In genomic region chr4:112099701-112100289, GRCh38 we compare ENCODE assay signal across 9 cellular contexts. TPM values are rescaled to one million over a fixed set of nuclear protein-coding genes. Genes with fewer than 3 reads are reported as not detected.
A peak's percentile ranks its signal among the peaks of the same experiment; 100 is the strongest.
DNase-seq lines count a peak whose midpoint lies in the region; ATAC-seq, FAIRE-seq and TF ChIP-seq lines count a peak whose summit lies in the region.
"Had no signal": no experiment of that assay in that cellular context is flagged by ENCODE, and none has a peak within 500 bp of the region (broad histone marks: within the 10 kb centered on the region; RNA-seq: fewer than 3 reads in every experiment).

No MANE protein-coding gene starts in this region.

- H3K4me1 Mint-ChIP-seq in CD4-positive, CD25-positive, alpha-beta regulatory T cell, result peaks cover 0 to 8% (median 2%) of the 10 kb centered on the region in 4 donors

- no peaks in the 10 kb centered on the region for H3K9me3 ChIP-seq in CD4-positive, CD25-positive, alpha-beta regulatory T cell (ENCODE audit: control insufficient read depth in 2 of 2, low read length in 2 of 2)
- H3K9me3 ChIP-seq in kidney (ENCODE audit: control insufficient read depth in 1 of 2, low read length in 2 of 2), result no peaks in the 10 kb centered on the region
- H3K9me3 ChIP-seq in transverse colon, result no peaks in the 10 kb centered on the region

- H3K27ac ChIP-seq in CD4-positive, CD25-positive, alpha-beta regulatory T cell (ENCODE audit: insufficient read depth, low read length, poor library complexity, severe bottlenecking), result no peak overlapping the region
- H3K27ac ChIP-seq in kidney (ENCODE audit: low read depth in 2 of 2, low read length in 2 of 2), result no peak overlapping the region
- H3K27ac ChIP-seq in transverse colon, result no peak overlapping the region
- H3K27ac ChIP-seq: skin epidermis had no signal

- ATAC-seq in CD4-positive, CD25-positive, alpha-beta regulatory T cell (ENCODE audit: low read depth in 2 of 2), result peak in 1 of 2 donors; percentile 47
- ATAC-seq in GM19023 (IDR thresholded peaks at IDR 0.05; ENCODE audit: unreplicated experiment), result peak; percentile 71
- peak; percentile 72 for ATAC-seq in HG03135 (IDR thresholded peaks at IDR 0.05; ENCODE audit: unreplicated experiment)
- no peak for ATAC-seq in HG03439 (IDR thresholded peaks at IDR 0.05; ENCODE audit: unreplicated experiment)

- peaks cover 29% of the 10 kb centered on the region for H3K27me3 Mint-ChIP-seq in CD4-positive, CD25-positive, alpha-beta regulatory T cell

- no peak overlapping the region for H3K4me3 ChIP-seq in CD4-positive, CD25-positive, alpha-beta regulatory T cell (ENCODE audit: low read depth, low read length)
- H3K4me3 ChIP-seq in kidney (ENCODE audit: low read length in 2 of 2) (no peak overlapping the region), transverse colon (no peak overlapping the region)
- H3K4me3 ChIP-seq: skin epidermis had no signal

- FAIRE-seq in kidney (lab: Jason Lieb, UNC), result peak; percentile 97

- in situ Hi-C loops in T47D (cut with HindIII; ENCODE audit: low pct_unique_long_range_greater_than_20kb, low sequenced_read_pairs), result no loop called here
- in situ Hi-C loops in transverse colon (cut with MboI; ENCODE audit: low pct_ligation_motif_present in 1 of 4, low pct_unique_long_range_greater_than_20kb in 1 of 4, low sequenced_read_pairs in 3 of 4), result loop anchor here (5.0 to 25.0 kb wide), 4 partner anchors 113 to 138 kb away; partner anchors contain the start of gene AP1AR (in 3 of the 4)

- peak in 2 of 3 donors; percentile 58 to 71 for DNase-seq in CD4-positive, CD25-positive, alpha-beta regulatory T cell
- peak; percentile 52 for DNase-seq in NCI-H446 treated with DMSO at 0.1 percent for 48 hours (lab: John Stamatoyannopoulos, UW)
- DNase-seq in T47D (ENCODE audit: low read depth in 1 of 2, low spot score in 1 of 2), result peak; percentile 11 to 57
- no peak for DNase-seq in kidney
- DNase-seq in transverse colon, result no peak

- H3K36me3 ChIP-seq in CD4-positive, CD25-positive, alpha-beta regulatory T cell (ENCODE audit: control insufficient read depth, insufficient read depth, low read length), result no peaks in the 10 kb centered on the region
- no peaks in the 10 kb centered on the region for H3K36me3 ChIP-seq in kidney (ENCODE audit: control insufficient read depth in 1 of 2, insufficient read depth in 2 of 2, low read length in 2 of 2)
- H3K36me3 ChIP-seq in transverse colon, result no peaks in the 10 kb centered on the region

- 21% methylated on average over 5 of the region's 5 CpGs for WGBS in transverse colon (ENCODE audit: low coverage in 1 of 2), 2 donors

- peaks cover 15% of the 10 kb centered on the region for H3K27me3 ChIP-seq in CD4-positive, CD25-positive, alpha-beta regulatory T cell (ENCODE audit: control insufficient read depth, insufficient read depth, low read length)
- no peaks in the 10 kb centered on the region for H3K27me3 ChIP-seq in transverse colon

- no peaks in the 10 kb centered on the region for H3K36me3 Mint-ChIP-seq in CD4-positive, CD25-positive, alpha-beta regulatory T cell

- no peak overlapping the region for H3K9ac ChIP-seq in kidney (ENCODE audit: low read length in 2 of 2)

- TF ChIP-seq POLR2A in transverse colon (IDR thresholded peaks at IDR 0.05), result no peak

- intact Hi-C loops in kidney (cut with DNase I), result loop anchor here (5.0 kb wide), 1 partner anchor 138 kb away; no protein-coding TSS in a partner anchor
- intact Hi-C loops in transverse colon (cut with DNase I; ENCODE audit: low total_unique reads), result loop anchor here (2.0 kb wide), 1 partner anchor 135 kb away; no protein-coding TSS in a partner anchor

- H3K9me3 Mint-ChIP-seq in CD4-positive, CD25-positive, alpha-beta regulatory T cell, result no peaks in the 10 kb centered on the region

- no peaks in the 10 kb centered on the region for H3K4me1 ChIP-seq in CD4-positive, CD25-positive, alpha-beta regulatory T cell (ENCODE audit: control insufficient read depth, insufficient read depth, low read length, poor library complexity, severe bottlenecking)
- no peaks in the 10 kb centered on the region for H3K4me1 ChIP-seq in kidney (ENCODE audit: control insufficient read depth in 1 of 2, insufficient read depth in 1 of 2, low read depth in 1 of 2, low read length in 2 of 2)
- peaks cover 0 to 5% (median 0%) of the 10 kb centered on the region in 4 donors for H3K4me1 ChIP-seq in transverse colon

- no peak overlapping the region for H3K27ac Mint-ChIP-seq in CD4-positive, CD25-positive, alpha-beta regulatory T cell

- H3K4me3 Mint-ChIP-seq in CD4-positive, CD25-positive, alpha-beta regulatory T cell, result no peak overlapping the region

- no peak for TF ChIP-seq EP300 in transverse colon (IDR thresholded peaks at IDR 0.05; ENCODE audit: low read depth)

- TF ChIP-seq CTCF in kidney (IDR thresholded peaks at IDR 0.05; ENCODE audit: borderline replicate concordance, extremely low read depth, insufficient read depth), result peak; percentile 49
- TF ChIP-seq CTCF in transverse colon (IDR thresholded peaks at IDR 0.05), result peak; percentile 58 to 65 (median 64)

RNA-seq across cellular contexts. Expression of gene FAM241A, which starts 45.5 kb away (rescaled TPM):
- total RNA-seq in CD4-positive, CD25-positive, alpha-beta regulatory T cell, result 3.9 TPM
- polyA plus RNA-seq in CD4-positive, CD25-positive, alpha-beta regulatory T cell, result 1 to 10 TPM; 3.0 to 4.9 (median 3.5) TPM
- 2.9 TPM for total RNA-seq in kidney
- 1.9 TPM for polyA plus RNA-seq in kidney (ENCODE audit: insufficient read depth, low read depth, low replicate concordance)
- total RNA-seq in transverse colon, result 1 to 10 TPM in 3 of 4 donors, under 1 TPM in 1; 0.37 to 4.4 (median 1.7) TPM

Comparison
In these comparisons a context has a peak if more than half of its experiments do, and no peak if none do; other contexts are left out.
1. DNase-seq: peak in CD4-positive, CD25-positive, alpha-beta regulatory T cell (2 of 3), NCI-H446 treated with DMSO at 0.1 percent for 48 hours (single experiment) and T47D (2 of 2); none in kidney (single experiment) and transverse colon (single experiment).